Comparison of ENCODE assay signal across 7 cellular contexts in genomic region chr7:7317850-7318249, GRCh38.
"Had no signal": no experiment of that assay in that cellular context is flagged by ENCODE, and none has a peak within 500 bp of the region (broad histone marks: within the 10 kb centered on the region; RNA-seq: fewer than 3 reads in every experiment).

No MANE protein-coding gene starts in this region.

- H3K4me3 ChIP-seq: GM12878 had no signal

- ATAC-seq: GM12878 had no signal

- DNase-seq: GDM1, GF-D8 had no signal

- FAIRE-seq: G401.6, GM12878, GM12892, GM18507, GM19239 had no signal
